27 cellular contexts compared by ENCODE assay signal in the genomic region with DNA sequence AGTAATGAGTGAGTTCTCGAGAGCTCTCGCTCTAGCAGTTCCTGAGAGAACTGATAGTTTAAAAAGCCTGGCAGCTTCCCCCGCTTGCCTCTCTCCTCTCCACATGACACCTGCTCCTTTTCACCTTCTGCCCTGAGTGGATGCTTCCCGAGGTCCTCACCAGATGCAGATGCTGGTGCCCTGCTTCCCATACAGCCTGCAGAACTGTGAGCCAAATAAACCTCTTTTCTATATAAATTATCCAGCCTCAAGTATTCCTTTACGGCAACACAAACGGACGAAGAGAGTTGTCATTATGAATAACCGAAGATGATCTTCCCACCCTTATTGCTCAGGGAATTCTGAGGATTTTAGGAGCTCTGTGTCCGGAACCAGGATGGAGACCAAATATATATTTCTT.
"Had no signal": no experiment of that assay in that cellular context is flagged by ENCODE, and none has a peak within 500 bp of the region (broad histone marks: within the 10 kb centered on the region; RNA-seq: fewer than 3 reads in every experiment).

No MANE protein-coding gene starts in this region.

- H3K4me1 ChIP-seq: suprapubic skin, testis, tibial nerve, transverse colon, upper lobe of left lung, upper lobe of right lung, uterus, vagina had no signal

- FAIRE-seq: urothelium cell line had no signal

- H3K9me3 ChIP-seq: testis, thyroid gland, vagina had no signal

- DNase-seq: stimulated activated CD4-positive, alpha-beta T cell treated with anti-CD3 and anti-CD28 coated beads, Interleukin-2, amount 100 ng/mL, for 48 hours; stimulated activated CD4-positive, alpha-beta T cell treated with anti-CD3 and anti-CD28 coated beads, Interleukin-4, amount 100 ng/mL, for 1 hour; stimulated activated CD4-positive, alpha-beta T cell treated with anti-CD3 and anti-CD28 coated beads, Interleukin-4, amount 100 ng/mL, for 24 hours; stimulated activated CD4-positive, alpha-beta T cell treated with anti-CD3 and anti-CD28 coated beads, Interleukin-4, amount 100 ng/mL, for 4 hours; stimulated activated CD8-positive, alpha-beta memory T cell treated with anti-CD3 and anti-CD28 coated beads, Interleukin-4, amount 100 ng/mL, for 48 hours; stimulated activated naive B cell treated with anti-CD40 and anti-IgM and Interleukin-4, amounts not matched to agents 10 μg/mL and 1 μg/mL and 100 μg/mL, for 72 hours; stimulated activated naive CD4-positive, alpha-beta T cell; stimulated activated naive CD4-positive, alpha-beta T cell treated with Interleukin-2 at 50 U/mL for 16 hours; stimulated activated naive CD8-positive, alpha-beta T cell treated with anti-CD3 and anti-CD28 coated beads, Interleukin-15, amount 100 ng/mL, for 72 hours; stimulated activated naive CD8-positive, alpha-beta T cell treated with anti-CD3 and anti-CD28 coated beads, Interleukin-15, Interleukin-2, amounts not matched to agents 100 U/mL and 50 U/mL, for 24 hours; stomach; substantia nigra; testis; thyroid gland; tibial artery; transverse colon; trophoblast cell; upper lobe of left lung; upper lobe of right lung; uterus had no signal

- H3K36me3 ChIP-seq: stomach, suprapubic skin, thoracic aorta, thyroid gland, tibial artery, tibial nerve, transverse colon, upper lobe of left lung, upper lobe of right lung, uterus, vagina had no signal

- ATAC-seq: stimulated activated effector memory CD8-positive, alpha-beta T cell treated with anti-CD3 and anti-CD28 coated beads, Interleukin-12 subunit alpha, Interleukin-12 subunit beta, amount 100 ng/mL, for 72 hours; stimulated activated memory B cell treated with anti-CD40 and anti-IgM and Interleukin-4, amounts not matched to agents 10 μg/mL and 1 μg/mL and 100 μg/mL, for 72 hours; stimulated activated naive B cell treated with anti-CD40 and anti-IgM and Interleukin-4, amounts not matched to agents 10 μg/mL and 1 μg/mL and 100 μg/mL, for 72 hours; stimulated activated naive CD8-positive, alpha-beta T cell treated with anti-CD3 and anti-CD28 coated beads, Interleukin-15, amount 100 ng/mL, for 72 hours; stimulated activated naive CD8-positive, alpha-beta T cell treated with anti-CD3 and anti-CD28 coated beads, Interleukin-15, Interleukin-2, amounts not matched to agents 100 U/mL and 50 U/mL, for 24 hours; upper lobe of right lung had no signal

- H3K27ac ChIP-seq: stomach, suprapubic skin, testis, thoracic aorta, thyroid gland, tibial artery, tibial nerve, transverse colon, upper lobe of left lung, upper lobe of right lung, uterus, vagina had no signal

- H3K27me3 ChIP-seq: testis, thyroid gland, tibial artery, upper lobe of left lung, uterus, vagina had no signal

- H3K4me3 ChIP-seq: stomach, suprapubic skin, testis, thoracic aorta, thyroid gland, tibial artery, tibial nerve, transverse colon, upper lobe of left lung, upper lobe of right lung, uterus, vagina had no signal
